1 cellular context compared by ENCODE assay signal in the genomic region with DNA sequence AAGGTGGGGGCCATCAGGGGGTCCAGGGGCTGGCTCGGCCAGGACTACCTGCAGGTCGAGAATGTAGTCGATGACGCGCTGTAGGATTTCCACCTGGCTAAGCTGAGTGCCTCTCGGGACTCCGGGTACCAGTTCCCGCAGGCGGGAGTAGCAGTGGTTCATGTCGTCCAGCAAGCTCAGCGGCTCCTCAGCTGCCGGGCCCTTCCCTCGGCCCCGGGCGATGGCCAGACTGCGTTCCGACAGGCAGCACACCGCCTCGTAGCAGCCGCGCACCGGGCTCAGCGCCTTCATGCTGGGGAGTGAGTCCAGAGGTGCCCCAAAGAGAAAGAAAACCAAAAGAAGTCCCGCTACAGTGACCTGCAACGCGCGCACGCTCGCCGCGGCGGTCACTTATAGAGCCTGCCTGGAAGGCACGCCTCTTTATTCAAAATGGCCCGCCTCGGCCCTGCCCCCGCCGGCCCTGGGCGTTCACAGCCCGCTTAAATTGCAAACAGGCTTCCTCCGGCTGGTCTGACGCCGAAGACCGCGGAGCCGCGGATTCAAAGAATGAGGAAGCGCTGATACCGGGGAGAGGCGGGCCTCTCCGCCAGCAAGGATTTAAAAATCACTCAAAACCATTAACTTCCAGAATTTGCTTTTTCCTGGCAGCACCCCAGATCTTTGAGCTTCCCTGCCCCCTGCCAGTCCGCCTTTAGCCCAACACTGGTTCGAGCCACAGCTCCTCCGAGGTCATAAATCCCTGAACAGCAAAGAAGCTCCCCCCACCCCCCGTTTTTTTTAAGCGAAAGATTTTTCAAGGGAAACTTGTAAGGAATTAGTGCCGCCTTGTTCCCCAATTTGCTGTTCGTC.
TF ChIP-seq lines count a peak whose summit lies in the region.

A gene with protein sequence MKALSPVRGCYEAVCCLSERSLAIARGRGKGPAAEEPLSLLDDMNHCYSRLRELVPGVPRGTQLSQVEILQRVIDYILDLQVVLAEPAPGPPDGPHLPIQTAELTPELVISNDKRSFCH (minus strand): TSS at position 366 of the 849 bp plus-strand sequence. CDS start 75 bp downstream, at position 291.

TF ChIP-seq in K562, 482 proteins besides CTCF, POLR2A, EP300 and RAD21 (continued from another document and continues in another):
- TF ChIP-seq, protein P1, sequence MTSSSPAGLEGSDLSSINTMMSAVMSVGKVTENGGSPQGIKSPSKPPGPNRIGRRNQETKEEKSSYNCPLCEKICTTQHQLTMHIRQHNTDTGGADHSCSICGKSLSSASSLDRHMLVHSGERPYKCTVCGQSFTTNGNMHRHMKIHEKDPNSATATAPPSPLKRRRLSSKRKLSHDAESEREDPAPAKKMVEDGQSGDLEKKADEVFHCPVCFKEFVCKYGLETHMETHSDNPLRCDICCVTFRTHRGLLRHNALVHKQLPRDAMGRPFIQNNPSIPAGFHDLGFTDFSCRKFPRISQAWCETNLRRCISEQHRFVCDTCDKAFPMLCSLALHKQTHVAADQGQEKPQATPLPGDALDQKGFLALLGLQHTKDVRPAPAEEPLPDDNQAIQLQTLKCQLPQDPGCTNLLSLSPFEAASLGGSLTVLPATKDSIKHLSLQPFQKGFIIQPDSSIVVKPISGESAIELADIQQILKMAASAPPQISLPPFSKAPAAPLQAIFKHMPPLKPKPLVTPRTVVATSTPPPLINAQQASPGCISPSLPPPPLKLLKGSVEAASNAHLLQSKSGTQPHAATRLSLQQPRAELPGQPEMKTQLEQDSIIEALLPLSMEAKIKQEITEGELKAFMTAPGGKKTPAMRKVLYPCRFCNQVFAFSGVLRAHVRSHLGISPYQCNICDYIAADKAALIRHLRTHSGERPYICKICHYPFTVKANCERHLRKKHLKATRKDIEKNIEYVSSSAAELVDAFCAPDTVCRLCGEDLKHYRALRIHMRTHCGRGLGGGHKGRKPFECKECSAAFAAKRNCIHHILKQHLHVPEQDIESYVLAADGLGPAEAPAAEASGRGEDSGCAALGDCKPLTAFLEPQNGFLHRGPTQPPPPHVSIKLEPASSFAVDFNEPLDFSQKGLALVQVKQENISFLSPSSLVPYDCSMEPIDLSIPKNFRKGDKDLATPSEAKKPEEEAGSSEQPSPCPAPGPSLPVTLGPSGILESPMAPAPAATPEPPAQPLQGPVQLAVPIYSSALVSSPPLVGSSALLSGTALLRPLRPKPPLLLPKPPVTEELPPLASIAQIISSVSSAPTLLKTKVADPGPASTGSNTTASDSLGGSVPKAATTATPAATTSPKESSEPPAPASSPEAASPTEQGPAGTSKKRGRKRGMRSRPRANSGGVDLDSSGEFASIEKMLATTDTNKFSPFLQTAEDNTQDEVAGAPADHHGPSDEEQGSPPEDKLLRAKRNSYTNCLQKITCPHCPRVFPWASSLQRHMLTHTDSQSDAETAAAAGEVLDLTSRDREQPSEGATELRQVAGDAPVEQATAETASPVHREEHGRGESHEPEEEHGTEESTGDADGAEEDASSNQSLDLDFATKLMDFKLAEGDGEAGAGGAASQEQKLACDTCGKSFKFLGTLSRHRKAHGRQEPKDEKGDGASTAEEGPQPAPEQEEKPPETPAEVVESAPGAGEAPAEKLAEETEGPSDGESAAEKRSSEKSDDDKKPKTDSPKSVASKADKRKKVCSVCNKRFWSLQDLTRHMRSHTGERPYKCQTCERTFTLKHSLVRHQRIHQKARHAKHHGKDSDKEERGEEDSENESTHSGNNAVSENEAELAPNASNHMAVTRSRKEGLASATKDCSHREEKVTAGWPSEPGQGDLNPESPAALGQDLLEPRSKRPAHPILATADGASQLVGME (CRISPR knock-in tag; IDR thresholded peaks at IDR 0.05): 0 out of 2 replicates have a peak, but pooled peaks have one; percentile 22
- TF ChIP-seq TCF3 (CRISPR knock-in tag; IDR thresholded peaks at IDR 0.05) (peak; percentile 28; the same call in 1 of the 2 replicates), CBX5 (IDR thresholded peaks at IDR 0.05; ENCODE audit: borderline replicate concordance, low read depth) (0 out of 2 replicates have a peak, but pooled peaks have one; percentile 15), KDM2B (CRISPR knock-in tag; IDR thresholded peaks at IDR 0.05) (peak; percentile 79), NFXL1 (CRISPR knock-in tag; IDR thresholded peaks at IDR 0.05) (no peak), RBFOX2 (IDR thresholded peaks at IDR 0.05; ENCODE audit: low read depth, low read length) (peak; percentile 94), SMAD1 (IDR thresholded peaks at IDR 0.05; ENCODE audit: low read depth, low read length, partially characterized antibody) (peak; percentile 91), PHB2 (IDR thresholded peaks at IDR 0.05; ENCODE audit: low read depth) (no peak), ELF2 (CRISPR knock-in tag; IDR thresholded peaks at IDR 0.05) (peak; percentile 51; the same call in 1 of the 2 replicates), NR3C1 (CRISPR knock-in tag; IDR thresholded peaks at IDR 0.05) (0 out of 2 replicates have a peak, but pooled peaks have one; percentile 43), SMAD4 (CRISPR knock-in tag; conservative IDR thresholded peaks at IDR 0.05) (peak; percentile 62), TAF1 (IDR thresholded peaks at IDR 0.05; ENCODE audit: control insufficient read depth, extremely low read depth, insufficient read depth, low read length, severe bottlenecking) (peak; percentile 78), ZNF764 (CRISPR knock-in tag; IDR thresholded peaks at IDR 0.05; ENCODE audit: low read depth) (no peak), MYC (IDR thresholded peaks at IDR 0.05; ENCODE audit: low read depth, low read length) (peak; percentile 83), MYC (CRISPR knock-in tag; IDR thresholded peaks at IDR 0.05; ENCODE audit: borderline replicate concordance, low read depth) (0 out of 2 replicates have a peak, but pooled peaks have one; percentile 34), SIN3A (IDR thresholded peaks at IDR 0.05; ENCODE audit: borderline replicate concordance in 2 of 2, control insufficient read depth in 1 of 2, low read depth in 2 of 2, low read length in 2 of 2) (peak in 1 of 2 experiments; percentile 41; a peak in 2 of 4 replicates), NFIC (IDR thresholded peaks at IDR 0.05) (peak; percentile 40), RBM39 (optimal IDR thresholded peaks at IDR 0.05; ENCODE audit: low read depth, low read length) (no peak), DPF2 (IDR thresholded peaks at IDR 0.05) (peak; percentile 43; the same call in 1 of the 2 replicates), GTF2A2 (tag; IDR thresholded peaks at IDR 0.05) (peak; percentile 56; the same call in 1 of the 2 replicates), SETDB1 (IDR thresholded peaks at IDR 0.05; ENCODE audit: low read length) (no peak), PML (IDR thresholded peaks at IDR 0.05; ENCODE audit: low read length) (peak; percentile 71; the same call in 1 of the 2 replicates)
- TF ChIP-seq, protein P2, sequence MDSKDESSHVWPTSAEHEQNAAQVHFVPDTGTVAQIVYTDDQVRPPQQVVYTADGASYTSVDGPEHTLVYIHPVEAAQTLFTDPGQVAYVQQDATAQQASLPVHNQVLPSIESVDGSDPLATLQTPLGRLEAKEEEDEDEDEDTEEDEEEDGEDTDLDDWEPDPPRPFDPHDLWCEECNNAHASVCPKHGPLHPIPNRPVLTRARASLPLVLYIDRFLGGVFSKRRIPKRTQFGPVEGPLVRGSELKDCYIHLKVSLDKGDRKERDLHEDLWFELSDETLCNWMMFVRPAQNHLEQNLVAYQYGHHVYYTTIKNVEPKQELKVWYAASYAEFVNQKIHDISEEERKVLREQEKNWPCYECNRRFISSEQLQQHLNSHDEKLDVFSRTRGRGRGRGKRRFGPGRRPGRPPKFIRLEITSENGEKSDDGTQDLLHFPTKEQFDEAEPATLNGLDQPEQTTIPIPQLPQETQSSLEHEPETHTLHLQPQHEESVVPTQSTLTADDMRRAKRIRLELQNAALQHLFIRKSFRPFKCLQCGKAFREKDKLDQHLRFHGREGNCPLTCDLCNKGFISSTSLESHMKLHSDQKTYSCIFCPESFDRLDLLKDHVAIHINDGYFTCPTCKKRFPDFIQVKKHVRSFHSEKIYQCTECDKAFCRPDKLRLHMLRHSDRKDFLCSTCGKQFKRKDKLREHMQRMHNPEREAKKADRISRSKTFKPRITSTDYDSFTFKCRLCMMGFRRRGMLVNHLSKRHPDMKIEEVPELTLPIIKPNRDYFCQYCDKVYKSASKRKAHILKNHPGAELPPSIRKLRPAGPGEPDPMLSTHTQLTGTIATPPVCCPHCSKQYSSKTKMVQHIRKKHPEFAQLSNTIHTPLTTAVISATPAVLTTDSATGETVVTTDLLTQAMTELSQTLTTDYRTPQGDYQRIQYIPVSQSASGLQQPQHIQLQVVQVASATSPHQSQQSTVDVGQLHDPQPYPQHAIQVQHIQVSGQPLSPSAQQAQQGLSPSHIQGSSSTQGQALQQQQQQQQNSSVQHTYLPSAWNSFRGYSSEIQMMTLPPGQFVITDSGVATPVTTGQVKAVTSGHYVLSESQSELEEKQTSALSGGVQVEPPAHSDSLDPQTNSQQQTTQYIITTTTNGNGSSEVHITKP (IDR thresholded peaks at IDR 0.05; ENCODE audit: partially characterized antibody): no peak
- TF ChIP-seq, protein P3, sequence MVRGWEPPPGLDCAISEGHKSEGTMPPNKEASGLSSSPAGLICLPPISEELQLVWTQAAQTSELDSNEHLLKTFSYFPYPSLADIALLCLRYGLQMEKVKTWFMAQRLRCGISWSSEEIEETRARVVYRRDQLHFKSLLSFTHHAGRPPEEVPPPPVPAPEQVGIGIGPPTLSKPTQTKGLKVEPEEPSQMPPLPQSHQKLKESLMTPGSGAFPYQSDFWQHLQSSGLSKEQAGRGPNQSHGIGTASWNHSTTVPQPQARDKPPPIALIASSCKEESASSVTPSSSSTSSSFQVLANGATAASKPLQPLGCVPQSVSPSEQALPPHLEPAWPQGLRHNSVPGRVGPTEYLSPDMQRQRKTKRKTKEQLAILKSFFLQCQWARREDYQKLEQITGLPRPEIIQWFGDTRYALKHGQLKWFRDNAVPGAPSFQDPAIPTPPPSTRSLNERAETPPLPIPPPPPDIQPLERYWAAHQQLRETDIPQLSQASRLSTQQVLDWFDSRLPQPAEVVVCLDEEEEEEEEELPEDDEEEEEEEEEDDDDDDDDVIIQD (CRISPR knock-in tag; IDR thresholded peaks at IDR 0.05): 0 out of 2 replicates have a peak, but pooled peaks have one; percentile 59
- TF ChIP-seq, protein P4, sequence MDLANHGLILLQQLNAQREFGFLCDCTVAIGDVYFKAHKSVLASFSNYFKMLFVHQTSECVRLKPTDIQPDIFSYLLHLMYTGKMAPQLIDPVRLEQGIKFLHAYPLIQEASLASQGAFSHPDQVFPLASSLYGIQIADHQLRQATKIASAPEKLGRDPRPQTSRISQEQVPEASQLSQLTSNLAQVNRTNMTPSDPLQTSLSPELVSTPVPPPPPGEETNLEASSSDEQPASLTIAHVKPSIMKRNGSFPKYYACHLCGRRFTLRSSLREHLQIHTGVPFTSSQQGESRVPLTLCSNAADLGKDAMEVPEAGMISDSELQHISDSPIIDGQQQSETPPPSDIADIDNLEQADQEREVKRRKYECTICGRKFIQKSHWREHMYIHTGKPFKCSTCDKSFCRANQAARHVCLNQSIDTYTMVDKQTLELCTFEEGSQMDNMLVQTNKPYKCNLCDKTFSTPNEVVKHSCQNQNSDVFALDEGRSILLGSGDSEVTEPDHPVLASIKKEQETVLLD (IDR thresholded peaks at IDR 0.05): 0 out of 2 replicates have a peak, but pooled peaks have one; percentile 49
- TF ChIP-seq, protein P5, sequence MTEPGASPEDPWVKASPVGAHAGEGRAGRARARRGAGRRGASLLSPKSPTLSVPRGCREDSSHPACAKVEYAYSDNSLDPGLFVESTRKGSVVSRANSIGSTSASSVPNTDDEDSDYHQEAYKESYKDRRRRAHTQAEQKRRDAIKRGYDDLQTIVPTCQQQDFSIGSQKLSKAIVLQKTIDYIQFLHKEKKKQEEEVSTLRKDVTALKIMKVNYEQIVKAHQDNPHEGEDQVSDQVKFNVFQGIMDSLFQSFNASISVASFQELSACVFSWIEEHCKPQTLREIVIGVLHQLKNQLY (CRISPR knock-in tag; conservative IDR thresholded peaks at IDR 0.05): no peak
- TF ChIP-seq, protein P6, sequence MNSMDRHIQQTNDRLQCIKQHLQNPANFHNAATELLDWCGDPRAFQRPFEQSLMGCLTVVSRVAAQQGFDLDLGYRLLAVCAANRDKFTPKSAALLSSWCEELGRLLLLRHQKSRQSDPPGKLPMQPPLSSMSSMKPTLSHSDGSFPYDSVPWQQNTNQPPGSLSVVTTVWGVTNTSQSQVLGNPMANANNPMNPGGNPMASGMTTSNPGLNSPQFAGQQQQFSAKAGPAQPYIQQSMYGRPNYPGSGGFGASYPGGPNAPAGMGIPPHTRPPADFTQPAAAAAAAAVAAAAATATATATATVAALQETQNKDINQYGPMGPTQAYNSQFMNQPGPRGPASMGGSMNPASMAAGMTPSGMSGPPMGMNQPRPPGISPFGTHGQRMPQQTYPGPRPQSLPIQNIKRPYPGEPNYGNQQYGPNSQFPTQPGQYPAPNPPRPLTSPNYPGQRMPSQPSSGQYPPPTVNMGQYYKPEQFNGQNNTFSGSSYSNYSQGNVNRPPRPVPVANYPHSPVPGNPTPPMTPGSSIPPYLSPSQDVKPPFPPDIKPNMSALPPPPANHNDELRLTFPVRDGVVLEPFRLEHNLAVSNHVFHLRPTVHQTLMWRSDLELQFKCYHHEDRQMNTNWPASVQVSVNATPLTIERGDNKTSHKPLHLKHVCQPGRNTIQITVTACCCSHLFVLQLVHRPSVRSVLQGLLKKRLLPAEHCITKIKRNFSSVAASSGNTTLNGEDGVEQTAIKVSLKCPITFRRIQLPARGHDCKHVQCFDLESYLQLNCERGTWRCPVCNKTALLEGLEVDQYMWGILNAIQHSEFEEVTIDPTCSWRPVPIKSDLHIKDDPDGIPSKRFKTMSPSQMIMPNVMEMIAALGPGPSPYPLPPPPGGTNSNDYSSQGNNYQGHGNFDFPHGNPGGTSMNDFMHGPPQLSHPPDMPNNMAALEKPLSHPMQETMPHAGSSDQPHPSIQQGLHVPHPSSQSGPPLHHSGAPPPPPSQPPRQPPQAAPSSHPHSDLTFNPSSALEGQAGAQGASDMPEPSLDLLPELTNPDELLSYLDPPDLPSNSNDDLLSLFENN (IDR thresholded peaks at IDR 0.05; ENCODE audit: low read depth in 2 of 2, low read length in 2 of 2): peak in 1 of 2 experiments; percentile 84; a peak in 2 of 4 replicates
- TF ChIP-seq, protein P7, sequence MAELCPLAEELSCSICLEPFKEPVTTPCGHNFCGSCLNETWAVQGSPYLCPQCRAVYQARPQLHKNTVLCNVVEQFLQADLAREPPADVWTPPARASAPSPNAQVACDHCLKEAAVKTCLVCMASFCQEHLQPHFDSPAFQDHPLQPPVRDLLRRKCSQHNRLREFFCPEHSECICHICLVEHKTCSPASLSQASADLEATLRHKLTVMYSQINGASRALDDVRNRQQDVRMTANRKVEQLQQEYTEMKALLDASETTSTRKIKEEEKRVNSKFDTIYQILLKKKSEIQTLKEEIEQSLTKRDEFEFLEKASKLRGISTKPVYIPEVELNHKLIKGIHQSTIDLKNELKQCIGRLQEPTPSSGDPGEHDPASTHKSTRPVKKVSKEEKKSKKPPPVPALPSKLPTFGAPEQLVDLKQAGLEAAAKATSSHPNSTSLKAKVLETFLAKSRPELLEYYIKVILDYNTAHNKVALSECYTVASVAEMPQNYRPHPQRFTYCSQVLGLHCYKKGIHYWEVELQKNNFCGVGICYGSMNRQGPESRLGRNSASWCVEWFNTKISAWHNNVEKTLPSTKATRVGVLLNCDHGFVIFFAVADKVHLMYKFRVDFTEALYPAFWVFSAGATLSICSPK (IDR thresholded peaks at IDR 0.05; ENCODE audit: borderline replicate concordance): no peak
- TF ChIP-seq, protein P8, sequence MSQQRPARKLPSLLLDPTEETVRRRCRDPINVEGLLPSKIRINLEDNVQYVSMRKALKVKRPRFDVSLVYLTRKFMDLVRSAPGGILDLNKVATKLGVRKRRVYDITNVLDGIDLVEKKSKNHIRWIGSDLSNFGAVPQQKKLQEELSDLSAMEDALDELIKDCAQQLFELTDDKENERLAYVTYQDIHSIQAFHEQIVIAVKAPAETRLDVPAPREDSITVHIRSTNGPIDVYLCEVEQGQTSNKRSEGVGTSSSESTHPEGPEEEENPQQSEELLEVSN (IDR thresholded peaks at IDR 0.05; ENCODE audit: borderline replicate concordance in 1 of 2, extremely low read depth in 1 of 2, insufficient read depth in 1 of 2, insufficient read length in 1 of 2, low read depth in 1 of 2, low read length in 1 of 2, poor library complexity in 1 of 2, severe bottlenecking in 1 of 2): peak in 1 of 2 experiments; percentile 83
